In the genomic region with DNA sequence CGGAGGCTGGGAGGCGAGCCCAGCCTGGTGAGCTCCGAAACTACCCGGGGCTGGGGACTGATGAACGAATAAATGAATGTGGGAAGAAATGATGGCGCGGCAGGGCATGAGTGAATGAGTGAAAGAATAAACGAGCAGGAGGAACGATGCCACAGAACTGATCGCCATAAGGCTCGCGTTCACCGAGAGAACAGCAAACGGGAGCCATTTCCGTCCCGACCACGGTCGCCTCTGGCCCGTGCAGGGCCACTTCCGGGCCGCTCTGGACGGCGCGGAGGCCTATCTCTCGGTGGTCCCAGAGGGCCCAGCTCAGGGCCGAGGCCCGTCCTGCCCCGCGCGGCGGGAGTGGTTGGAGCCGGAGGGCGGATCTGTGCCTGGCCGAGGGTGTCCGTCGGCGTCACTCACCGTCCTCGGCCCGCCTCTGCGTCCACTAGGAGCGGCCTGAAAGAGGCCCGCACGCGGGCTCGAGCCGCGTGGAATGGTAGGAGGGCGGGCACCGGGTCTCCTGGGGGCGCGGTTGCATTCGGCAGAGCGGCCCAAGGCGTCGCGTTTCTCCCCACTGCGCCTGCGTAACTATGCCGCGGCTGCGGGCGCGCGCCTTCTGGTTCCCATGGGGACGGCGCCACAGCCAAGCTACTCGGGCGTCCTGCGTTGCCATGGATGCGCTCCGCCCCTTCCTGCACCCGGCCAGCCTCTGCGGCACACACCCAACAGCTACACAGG, we compare ENCODE assay signal across 8 cellular contexts. TPM values are rescaled to one million over a fixed set of nuclear protein-coding genes. Genes with fewer than 3 reads are reported as not detected.
DNase-seq lines count a peak whose midpoint lies in the region; ATAC-seq and TF ChIP-seq lines count a peak whose summit lies in the region.

A gene (minus strand): TSS at position 480 of the 723 bp plus-strand sequence. CDS start 5,116 bp downstream, outside the sequence.

- no peaks in the 10 kb centered on the region for H4K20me1 ChIP-seq in PC-3 (ENCODE audit: low read length)

- CTCF ChIA-PET in PC-3 (lab: Charles Lee), result interaction anchor here (0.6 to 1.3 kb wide), 3 partner anchors 40 to 157 kb away, joined by 3 to 5 read pairs (median 4); a partner anchor contains a TSS

- H3K27me3 ChIP-seq in PC-3 (ENCODE audit: low read length) (no peaks in the 10 kb centered on the region), esophagus muscularis mucosa (peaks cover 0 to 18% (median 0%) of the 10 kb centered on the region in 4 donors), muscle layer of duodenum (ENCODE audit: low read depth, low read length) (no peaks in the 10 kb centered on the region)

- TF ChIP-seq POLR2A in esophagus muscularis mucosa (IDR thresholded peaks at IDR 0.05; ENCODE audit: low read depth), result no peak

- no peaks in the 10 kb centered on the region for H3K9me3 Mint-ChIP-seq in activated T-cell treated with anti-CD3 and anti-CD28 coated beads, Interleukin-2, amount 50 U/mL, for 24 hours

- POLR2A ChIA-PET in PC-3 (lab: Charles Lee; ENCODE audit: unreplicated experiment), result interaction anchor here (0.6 to 1.8 kb wide), 5 partner anchors 16 to 181 kb away, joined by 3 to 7 read pairs (median 4); a partner anchor contains a TSS

- H3K27ac Mint-ChIP-seq in activated T-cell treated with anti-CD3 and anti-CD28 coated beads, Interleukin-2, amount 50 U/mL, for 24 hours, result peak within 1 kb of the TSS; percentile 96

- WGBS in esophagus muscularis mucosa, result under 1% methylated on average over 42 of the region's 74 CpGs

- ATAC-seq in GM21717 (IDR thresholded peaks at IDR 0.05; ENCODE audit: unreplicated experiment) (peak; percentile 81), PC-3 (peak; percentile 94)

- peak within 1 kb of the TSS; percentile 83 for H2AFZ ChIP-seq in PC-3 (ENCODE audit: low read length)

- peak within 1 kb of the TSS; percentile 91 for H3K4me2 ChIP-seq in PC-3 (ENCODE audit: low read length)

- peaks cover 19% of the 10 kb centered on the region for H3K4me1 Mint-ChIP-seq in activated T-cell treated with anti-CD3 and anti-CD28 coated beads, Interleukin-2, amount 50 U/mL, for 24 hours (ENCODE audit: low read depth)

- H3K9ac ChIP-seq in PC-3 (ENCODE audit: low read length), result peak within 1 kb of the TSS; percentile 90

- no peaks in the 10 kb centered on the region for H3F3A ChIP-seq in PC-3 (ENCODE audit: low read length, unreplicated experiment)

- H3K9me2 ChIP-seq in PC-3 (replicated peaks; ENCODE audit: low read length), result no peaks in the 10 kb centered on the region

- 0 out of 2 replicates have a peak, but pooled peaks cover 8% of the 10 kb centered on the region for H3K79me2 ChIP-seq in PC-3 (ENCODE audit: low read length)

- H3K4me3 Mint-ChIP-seq in activated T-cell treated with anti-CD3 and anti-CD28 coated beads, Interleukin-2, amount 50 U/mL, for 24 hours, result peak within 1 kb of the TSS; percentile 94

- H3K27ac ChIP-seq in PC-3 (ENCODE audit: low read length) (peak within 1 kb of the TSS; percentile 78), esophagus muscularis mucosa (replicated peaks in 1 of 4) (peak within 1 kb of the TSS; percentile 85 to 96 (median 94)), muscle layer of duodenum (ENCODE audit: low read length) (peak within 1 kb of the TSS; percentile 96)

- H3K4me1 ChIP-seq in PC-3 (ENCODE audit: insufficient read depth, low read length), result peaks cover 9% of the 10 kb centered on the region
- H3K4me1 ChIP-seq in esophagus muscularis mucosa, result peaks cover 9 to 23% (median 14%) of the 10 kb centered on the region in 4 donors
- peaks cover 0 to 9% of the 10 kb centered on the region in 2 donors for H3K4me1 ChIP-seq in muscle layer of duodenum (ENCODE audit: control insufficient read depth in 1 of 2, insufficient read depth in 2 of 2, low read length in 2 of 2)

- H3K4me3 ChIP-seq in Jurkat, Clone E6-1 (ENCODE audit: low read length), result peak within 1 kb of the TSS; percentile 87
- H3K4me3 ChIP-seq in PC-3 (ENCODE audit: low read length) (peak within 1 kb of the TSS; percentile 79), esophagus muscularis mucosa (peak within 1 kb of the TSS; percentile 70 to 83 (median 80)), muscle layer of duodenum (ENCODE audit: low read depth in 1 of 2, low read length in 2 of 2) (peak within 1 kb of the TSS; percentile 86 to 88)

- no peak for TF ChIP-seq EP300 in esophagus muscularis mucosa (IDR thresholded peaks at IDR 0.05)

- peaks cover 5% of the 10 kb centered on the region for H3K36me3 Mint-ChIP-seq in activated T-cell treated with anti-CD3 and anti-CD28 coated beads, Interleukin-2, amount 50 U/mL, for 24 hours (ENCODE audit: low read depth)

- H3K9me3 ChIP-seq in PC-3 (ENCODE audit: low read length), result no peaks in the 10 kb centered on the region
- no peaks in the 10 kb centered on the region for H3K9me3 ChIP-seq in esophagus muscularis mucosa
- H3K9me3 ChIP-seq in muscle layer of duodenum (ENCODE audit: control insufficient read depth in 1 of 2, low read length in 2 of 2), result no peaks in the 10 kb centered on the region

- intact Hi-C loops in PC-3 (cut with micrococcal nuclease) (loop anchor here (1.0 kb wide), 1 partner anchor 19 kb away; a partner anchor contains a TSS), esophagus muscularis mucosa (cut with DNase I) (no loop called here)

- BruUV-seq in PC-3 (replicated peaks; lab: Mats Ljungman, UMichigan), result TSS peak; percentile 81

- TF ChIP-seq CTCF in PC-3 (conservative IDR thresholded peaks at IDR 0.05; ENCODE audit: low read depth, low read length) (no peak), esophagus muscularis mucosa (IDR thresholded peaks at IDR 0.05) (peak in 2 of 3 experiments; percentile 2 to 30)

- peak; percentile 99 for DNase-seq in DMS53 (lab: John Stamatoyannopoulos, UW)
- DNase-seq in Jurkat, Clone E6-1 (ENCODE audit: low read depth, low spot score), result peak; percentile 93
- DNase-seq in PC-3, result peak; percentile 99
- peak; percentile 97 for DNase-seq in activated T-cell treated with anti-CD3 and anti-CD28 coated beads, Interleukin-2, amount 50 U/mL, for 24 hours
- peak; percentile 98 for DNase-seq in esophagus muscularis mucosa (ENCODE audit: extremely low spot score)
- peak; percentile 94 for DNase-seq in stimulated activated CD8-positive, alpha-beta memory T cell treated with anti-CD3 and anti-CD28 coated beads, Interleukin-7, amount 100 ng/mL, for 24 hours (ENCODE audit: low read depth)

- H3K36me3 ChIP-seq in PC-3 (ENCODE audit: low read depth, low read length), result no peaks in the 10 kb centered on the region
- H3K36me3 ChIP-seq in esophagus muscularis mucosa, result peaks cover 0 to 8% (median 3%) of the 10 kb centered on the region in 4 donors
- H3K36me3 ChIP-seq in muscle layer of duodenum (ENCODE audit: control insufficient read depth in 1 of 2, insufficient read depth in 2 of 2, low read length in 2 of 2), result peaks cover 0 to 8% of the 10 kb centered on the region in 2 donors

- H3K27me3 Mint-ChIP-seq in activated T-cell treated with anti-CD3 and anti-CD28 coated beads, Interleukin-2, amount 50 U/mL, for 24 hours, result no peaks in the 10 kb centered on the region

RNA-seq across cellular contexts. Expression of the gene that starts here (rescaled TPM):
- polyA plus RNA-seq in Jurkat, Clone E6-1 (2012; ENCODE audit: insufficient read depth, insufficient read length), result 3.8 TPM
- 2.2 and 4.0 TPM in 2 replicates for total RNA-seq in PC-3 (2014; rRNA removed)
- total RNA-seq in esophagus muscularis mucosa, result 1 to 10 TPM in 1 of 4 donors, under 1 TPM in 3; 0.42 to 1.1 (median 0.92) TPM

Comparison
In these comparisons a context has a peak if more than half of its experiments do, and no peak if none do; other contexts are left out.
1. Peak in every context shown above with its lines: DNase-seq, ATAC-seq, H3K4me3 ChIP-seq and H3K27ac ChIP-seq.